1 cellular context compared by ENCODE assay signal in the genomic region with DNA sequence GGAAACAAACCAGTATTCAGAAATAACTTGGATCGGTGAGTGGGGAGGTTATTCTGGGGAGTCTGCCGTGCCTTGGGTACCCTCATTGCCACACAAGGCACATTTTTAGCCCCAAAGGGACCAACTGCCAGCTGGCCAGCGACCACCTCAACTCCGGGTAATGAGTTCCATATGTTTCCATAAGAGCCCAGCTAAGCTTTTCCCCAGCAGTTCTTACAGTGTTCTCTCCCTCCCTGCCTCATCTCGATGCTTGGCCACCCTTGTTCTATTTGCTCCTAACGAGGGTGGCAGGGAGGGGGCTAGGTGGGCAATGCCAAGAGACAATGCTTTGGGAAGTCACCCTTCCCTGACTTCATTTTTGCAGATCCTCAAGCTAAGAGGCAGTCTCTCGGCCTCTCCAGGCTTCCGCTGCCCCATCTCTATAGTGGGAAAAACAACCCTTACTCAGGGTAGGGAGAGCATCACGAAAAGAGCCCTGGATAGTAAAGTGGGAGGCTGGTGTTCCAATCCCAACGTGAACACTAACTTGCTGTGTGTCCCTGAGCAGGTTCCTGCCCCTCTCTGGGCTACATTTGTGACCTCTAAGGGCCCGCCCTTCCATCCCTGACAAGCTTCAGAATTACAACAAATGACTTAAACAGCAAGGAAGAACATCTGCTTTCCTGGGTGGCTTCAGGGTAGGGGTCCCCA.
TF ChIP-seq lines count a peak whose summit lies in the region.

No MANE protein-coding gene starts in this region.

TF ChIP-seq in HepG2, 621 proteins besides CTCF, POLR2A, EP300 and RAD21 (continues in another document):
- TF ChIP-seq, protein P1, sequence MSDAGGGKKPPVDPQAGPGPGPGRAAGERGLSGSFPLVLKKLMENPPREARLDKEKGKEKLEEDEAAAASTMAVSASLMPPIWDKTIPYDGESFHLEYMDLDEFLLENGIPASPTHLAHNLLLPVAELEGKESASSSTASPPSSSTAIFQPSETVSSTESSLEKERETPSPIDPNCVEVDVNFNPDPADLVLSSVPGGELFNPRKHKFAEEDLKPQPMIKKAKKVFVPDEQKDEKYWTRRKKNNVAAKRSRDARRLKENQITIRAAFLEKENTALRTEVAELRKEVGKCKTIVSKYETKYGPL (CRISPR knock-in tag; IDR thresholded peaks at IDR 0.05): no peak
- no peak for TF ChIP-seq ZNF850 (CRISPR knock-in tag; conservative IDR thresholded peaks at IDR 0.05)
- no peak for TF ChIP-seq PRMT3 (CRISPR knock-in tag; IDR thresholded peaks at IDR 0.05; ENCODE audit: borderline replicate concordance, low read depth)
- TF ChIP-seq DPF2 (CRISPR knock-in tag; IDR thresholded peaks at IDR 0.05; ENCODE audit: borderline replicate concordance, low read depth): no peak
- no peak for TF ChIP-seq SATB2 (CRISPR knock-in tag; IDR thresholded peaks at IDR 0.05)
- TF ChIP-seq ZBTB7A (CRISPR knock-in tag; IDR thresholded peaks at IDR 0.05): no peak
- TF ChIP-seq GRHL1 (CRISPR knock-in tag; conservative IDR thresholded peaks at IDR 0.05): no peak
- no peak for TF ChIP-seq NR2C2 (CRISPR knock-in tag; IDR thresholded peaks at IDR 0.05; ENCODE audit: borderline replicate concordance)
- no peak for TF ChIP-seq ZSCAN29 (CRISPR knock-in tag; conservative IDR thresholded peaks at IDR 0.05)
- no peak for TF ChIP-seq AGO1 (IDR thresholded peaks at IDR 0.05; ENCODE audit: low read depth, low read length, poor library complexity, severe bottlenecking)
- peak; percentile 51 for TF ChIP-seq RCOR2 (CRISPR knock-in tag; IDR thresholded peaks at IDR 0.05)
- peak; percentile 11; the same call in 1 of the 2 replicates for TF ChIP-seq ZZZ3 (CRISPR knock-in tag; IDR thresholded peaks at IDR 0.05; ENCODE audit: borderline replicate concordance)
- no peak for TF ChIP-seq TMF1 (CRISPR knock-in tag; IDR thresholded peaks at IDR 0.05; ENCODE audit: low read depth)
- no peak for TF ChIP-seq RAD51 (IDR thresholded peaks at IDR 0.05; ENCODE audit: borderline replicate concordance)
- TF ChIP-seq ARNT2 (CRISPR knock-in tag; IDR thresholded peaks at IDR 0.05; ENCODE audit: low read depth): no peak
- TF ChIP-seq, protein P2, sequence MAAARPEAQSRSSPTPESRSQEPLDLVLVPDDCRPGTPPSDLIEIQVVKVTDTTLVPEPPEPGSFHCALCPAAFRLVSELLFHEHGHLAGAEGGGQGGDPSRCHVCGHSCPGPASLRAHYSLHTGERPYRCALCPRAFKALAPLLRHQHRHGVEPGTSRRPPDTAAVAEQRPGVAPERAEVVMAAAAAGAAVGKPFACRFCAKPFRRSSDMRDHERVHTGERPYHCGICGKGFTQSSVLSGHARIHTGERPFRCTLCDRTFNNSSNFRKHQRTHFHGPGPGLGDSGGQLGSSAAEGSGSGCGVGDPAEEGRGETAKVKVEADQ (CRISPR knock-in tag; IDR thresholded peaks at IDR 0.05; ENCODE audit: borderline replicate concordance): no peak
- TF ChIP-seq, protein P3, sequence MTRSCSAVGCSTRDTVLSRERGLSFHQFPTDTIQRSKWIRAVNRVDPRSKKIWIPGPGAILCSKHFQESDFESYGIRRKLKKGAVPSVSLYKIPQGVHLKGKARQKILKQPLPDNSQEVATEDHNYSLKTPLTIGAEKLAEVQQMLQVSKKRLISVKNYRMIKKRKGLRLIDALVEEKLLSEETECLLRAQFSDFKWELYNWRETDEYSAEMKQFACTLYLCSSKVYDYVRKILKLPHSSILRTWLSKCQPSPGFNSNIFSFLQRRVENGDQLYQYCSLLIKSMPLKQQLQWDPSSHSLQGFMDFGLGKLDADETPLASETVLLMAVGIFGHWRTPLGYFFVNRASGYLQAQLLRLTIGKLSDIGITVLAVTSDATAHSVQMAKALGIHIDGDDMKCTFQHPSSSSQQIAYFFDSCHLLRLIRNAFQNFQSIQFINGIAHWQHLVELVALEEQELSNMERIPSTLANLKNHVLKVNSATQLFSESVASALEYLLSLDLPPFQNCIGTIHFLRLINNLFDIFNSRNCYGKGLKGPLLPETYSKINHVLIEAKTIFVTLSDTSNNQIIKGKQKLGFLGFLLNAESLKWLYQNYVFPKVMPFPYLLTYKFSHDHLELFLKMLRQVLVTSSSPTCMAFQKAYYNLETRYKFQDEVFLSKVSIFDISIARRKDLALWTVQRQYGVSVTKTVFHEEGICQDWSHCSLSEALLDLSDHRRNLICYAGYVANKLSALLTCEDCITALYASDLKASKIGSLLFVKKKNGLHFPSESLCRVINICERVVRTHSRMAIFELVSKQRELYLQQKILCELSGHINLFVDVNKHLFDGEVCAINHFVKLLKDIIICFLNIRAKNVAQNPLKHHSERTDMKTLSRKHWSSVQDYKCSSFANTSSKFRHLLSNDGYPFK (CRISPR knock-in tag; IDR thresholded peaks at IDR 0.05; ENCODE audit: borderline replicate concordance): no peak
- no peak for TF ChIP-seq HNRNPK (IDR thresholded peaks at IDR 0.05; ENCODE audit: low read depth, low read length, poor library complexity, severe bottlenecking)
- TF ChIP-seq ZFP37 (CRISPR knock-in tag; IDR thresholded peaks at IDR 0.05; ENCODE audit: borderline replicate concordance): no peak
- no peak for TF ChIP-seq ZNF224 (CRISPR knock-in tag; IDR thresholded peaks at IDR 0.05)
- TF ChIP-seq, protein P4, sequence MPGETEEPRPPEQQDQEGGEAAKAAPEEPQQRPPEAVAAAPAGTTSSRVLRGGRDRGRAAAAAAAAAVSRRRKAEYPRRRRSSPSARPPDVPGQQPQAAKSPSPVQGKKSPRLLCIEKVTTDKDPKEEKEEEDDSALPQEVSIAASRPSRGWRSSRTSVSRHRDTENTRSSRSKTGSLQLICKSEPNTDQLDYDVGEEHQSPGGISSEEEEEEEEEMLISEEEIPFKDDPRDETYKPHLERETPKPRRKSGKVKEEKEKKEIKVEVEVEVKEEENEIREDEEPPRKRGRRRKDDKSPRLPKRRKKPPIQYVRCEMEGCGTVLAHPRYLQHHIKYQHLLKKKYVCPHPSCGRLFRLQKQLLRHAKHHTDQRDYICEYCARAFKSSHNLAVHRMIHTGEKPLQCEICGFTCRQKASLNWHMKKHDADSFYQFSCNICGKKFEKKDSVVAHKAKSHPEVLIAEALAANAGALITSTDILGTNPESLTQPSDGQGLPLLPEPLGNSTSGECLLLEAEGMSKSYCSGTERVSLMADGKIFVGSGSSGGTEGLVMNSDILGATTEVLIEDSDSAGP (CRISPR knock-in tag; IDR thresholded peaks at IDR 0.05; ENCODE audit: borderline replicate concordance): 0 out of 2 replicates have a peak, but pooled peaks have one; percentile 19
- no peak for TF ChIP-seq SAP130 (CRISPR knock-in tag; IDR thresholded peaks at IDR 0.05; ENCODE audit: low read depth)
- TF ChIP-seq CHD2 (IDR thresholded peaks at IDR 0.05; ENCODE audit: low read depth, low read length): no peak
- TF ChIP-seq CHD4 (IDR thresholded peaks at IDR 0.05; ENCODE audit: borderline replicate concordance, low read length): no peak
- no peak for TF ChIP-seq ZKSCAN5 (CRISPR knock-in tag; IDR thresholded peaks at IDR 0.05)
- TF ChIP-seq USF2 (IDR thresholded peaks at IDR 0.05; ENCODE audit: low read depth, low read length): no peak
- no peak for TF ChIP-seq USF2 (CRISPR knock-in tag; IDR thresholded peaks at IDR 0.05; ENCODE audit: borderline replicate concordance)
- TF ChIP-seq ZNF205 (CRISPR knock-in tag; IDR thresholded peaks at IDR 0.05): no peak
- TF ChIP-seq KLF9 (CRISPR knock-in tag; IDR thresholded peaks at IDR 0.05; ENCODE audit: low read depth): no peak
- TF ChIP-seq ZNF83 (CRISPR knock-in tag; IDR thresholded peaks at IDR 0.05; ENCODE audit: borderline replicate concordance): no peak
- TF ChIP-seq YEATS2 (CRISPR knock-in tag; IDR thresholded peaks at IDR 0.05; ENCODE audit: borderline replicate concordance): no peak
- TF ChIP-seq ARID3A (IDR thresholded peaks at IDR 0.05; ENCODE audit: low read depth, low read length): no peak
- TF ChIP-seq ZNF333 (CRISPR knock-in tag; IDR thresholded peaks at IDR 0.05; ENCODE audit: borderline replicate concordance): no peak
- TF ChIP-seq, protein P5, sequence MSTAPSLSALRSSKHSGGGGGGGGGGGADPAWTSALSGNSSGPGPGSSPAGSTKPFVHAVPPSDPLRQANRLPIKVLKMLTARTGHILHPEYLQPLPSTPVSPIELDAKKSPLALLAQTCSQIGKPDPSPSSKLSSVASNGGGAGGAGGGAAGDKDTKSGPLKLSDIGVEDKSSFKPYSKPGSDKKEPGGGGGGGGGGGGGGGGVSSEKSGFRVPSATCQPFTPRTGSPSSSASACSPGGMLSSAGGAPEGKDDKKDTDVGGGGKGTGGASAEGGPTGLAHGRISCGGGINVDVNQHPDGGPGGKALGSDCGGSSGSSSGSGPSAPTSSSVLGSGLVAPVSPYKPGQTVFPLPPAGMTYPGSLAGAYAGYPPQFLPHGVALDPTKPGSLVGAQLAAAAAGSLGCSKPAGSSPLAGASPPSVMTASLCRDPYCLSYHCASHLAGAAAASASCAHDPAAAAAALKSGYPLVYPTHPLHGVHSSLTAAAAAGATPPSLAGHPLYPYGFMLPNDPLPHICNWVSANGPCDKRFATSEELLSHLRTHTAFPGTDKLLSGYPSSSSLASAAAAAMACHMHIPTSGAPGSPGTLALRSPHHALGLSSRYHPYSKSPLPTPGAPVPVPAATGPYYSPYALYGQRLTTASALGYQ (CRISPR knock-in tag; IDR thresholded peaks at IDR 0.05): no peak
- no peak for TF ChIP-seq STAG1 (CRISPR knock-in tag; IDR thresholded peaks at IDR 0.05)
- TF ChIP-seq, protein P6, sequence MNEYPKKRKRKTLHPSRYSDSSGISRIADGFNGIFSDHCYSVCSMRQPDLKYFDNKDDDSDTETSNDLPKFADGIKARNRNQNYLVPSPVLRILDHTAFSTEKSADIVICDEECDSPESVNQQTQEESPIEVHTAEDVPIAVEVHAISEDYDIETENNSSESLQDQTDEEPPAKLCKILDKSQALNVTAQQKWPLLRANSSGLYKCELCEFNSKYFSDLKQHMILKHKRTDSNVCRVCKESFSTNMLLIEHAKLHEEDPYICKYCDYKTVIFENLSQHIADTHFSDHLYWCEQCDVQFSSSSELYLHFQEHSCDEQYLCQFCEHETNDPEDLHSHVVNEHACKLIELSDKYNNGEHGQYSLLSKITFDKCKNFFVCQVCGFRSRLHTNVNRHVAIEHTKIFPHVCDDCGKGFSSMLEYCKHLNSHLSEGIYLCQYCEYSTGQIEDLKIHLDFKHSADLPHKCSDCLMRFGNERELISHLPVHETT (CRISPR knock-in tag; conservative IDR thresholded peaks at IDR 0.05): no peak
- TF ChIP-seq ZNF768 (CRISPR knock-in tag; IDR thresholded peaks at IDR 0.05): peak; percentile 99
- TF ChIP-seq ZNF724P (CRISPR knock-in tag; IDR thresholded peaks at IDR 0.05; ENCODE audit: borderline replicate concordance): no peak
- no peak for TF ChIP-seq CBFB (CRISPR knock-in tag; IDR thresholded peaks at IDR 0.05)
- TF ChIP-seq ZNF253 (CRISPR knock-in tag; IDR thresholded peaks at IDR 0.05; ENCODE audit: borderline replicate concordance): no peak
- TF ChIP-seq, protein P7, sequence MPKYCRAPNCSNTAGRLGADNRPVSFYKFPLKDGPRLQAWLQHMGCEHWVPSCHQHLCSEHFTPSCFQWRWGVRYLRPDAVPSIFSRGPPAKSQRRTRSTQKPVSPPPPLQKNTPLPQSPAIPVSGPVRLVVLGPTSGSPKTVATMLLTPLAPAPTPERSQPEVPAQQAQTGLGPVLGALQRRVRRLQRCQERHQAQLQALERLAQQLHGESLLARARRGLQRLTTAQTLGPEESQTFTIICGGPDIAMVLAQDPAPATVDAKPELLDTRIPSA (CRISPR knock-in tag; IDR thresholded peaks at IDR 0.05; ENCODE audit: borderline replicate concordance): no peak
- TF ChIP-seq ZNF331 (CRISPR knock-in tag; IDR thresholded peaks at IDR 0.05): no peak
- no peak for TF ChIP-seq TFDP1 (CRISPR knock-in tag; IDR thresholded peaks at IDR 0.05; ENCODE audit: borderline replicate concordance)
- no peak for TF ChIP-seq MLLT10 (CRISPR knock-in tag; IDR thresholded peaks at IDR 0.05)
- TF ChIP-seq ZMYM3 (CRISPR knock-in tag; IDR thresholded peaks at IDR 0.05): peak; percentile 87
- no peak for TF ChIP-seq POLR2AphosphoS5 (IDR thresholded peaks at IDR 0.05; ENCODE audit: low read depth, low read length)
